In the genomic region with DNA sequence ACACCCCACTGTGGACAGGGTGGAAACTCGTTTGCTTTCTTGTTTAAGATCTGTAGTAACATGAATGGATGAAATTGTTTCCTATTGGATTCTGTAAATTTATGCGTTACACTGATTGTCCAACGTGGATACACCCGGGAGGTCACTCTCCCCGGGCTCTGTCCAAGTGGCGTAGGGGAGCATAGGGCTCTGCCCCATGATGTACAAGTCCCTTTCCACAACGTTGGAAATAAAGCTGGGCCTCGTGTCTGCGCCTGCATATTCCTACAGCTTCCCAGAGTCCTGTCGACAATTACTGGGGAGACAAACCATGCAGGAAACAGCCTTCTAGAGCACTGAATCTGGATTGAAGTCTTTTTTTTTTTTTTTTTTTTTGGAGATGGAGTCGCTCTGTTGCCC, we compare ENCODE assay signal across 8 cellular contexts. TPM values are rescaled to one million over a fixed set of nuclear protein-coding genes. Genes with fewer than 3 reads are reported as not detected.
DNase-seq lines count a peak whose midpoint lies in the region; ATAC-seq and TF ChIP-seq lines count a peak whose summit lies in the region.

No MANE protein-coding gene starts in this region.

- no peaks in the 10 kb centered on the region for H3K9me2 ChIP-seq in PC-3 (replicated peaks; ENCODE audit: low read length)

- no peak overlapping the region for H2AFZ ChIP-seq in PC-3 (ENCODE audit: low read length)

- peaks cover 41% of the 10 kb centered on the region for H3K27me3 Mint-ChIP-seq in neural crest cell (ENCODE audit: low read depth)

- peak overlapping the region; percentile 97 for H3K27ac Mint-ChIP-seq in neural crest cell (ENCODE audit: unreplicated experiment)

- peaks cover 40% of the 10 kb centered on the region for H4K20me1 ChIP-seq in PC-3 (ENCODE audit: low read length)

- H3K27me3 ChIP-seq in GM06990 (replicated peaks; ENCODE audit: control insufficient read depth, insufficient read depth, low read length) (no peaks in the 10 kb centered on the region), PC-3 (ENCODE audit: low read length) (no peaks in the 10 kb centered on the region), dorsolateral prefrontal cortex (no peaks in the 10 kb centered on the region)

- H3K4me3 ChIP-seq in GM06990 (replicated peaks; ENCODE audit: low read depth, low read length): peak overlapping the region; percentile 93
- H3K4me3 ChIP-seq in PC-3 (ENCODE audit: low read length): peak overlapping the region; percentile 92
- peak overlapping the region; percentile 61 to 98 (median 85) for H3K4me3 ChIP-seq in dorsolateral prefrontal cortex

- peaks cover 2% of the 10 kb centered on the region for H3K9me3 Mint-ChIP-seq in neural crest cell

- H3K79me2 ChIP-seq in PC-3 (ENCODE audit: low read length): peaks cover 54% of the 10 kb centered on the region

- BruUV-seq in PC-3 (replicated peaks; lab: Mats Ljungman, UMichigan): no TSS peak

- H3K9me3 ChIP-seq in PC-3 (ENCODE audit: low read length): no peaks in the 10 kb centered on the region

- peak overlapping the region; percentile 75 for H3K27ac ChIP-seq in PC-3 (ENCODE audit: low read length)
- H3K27ac ChIP-seq in dorsolateral prefrontal cortex: peak overlapping the region in 41 of 59 donors; percentile 12 to 95 (median 89)

- H3K36me3 ChIP-seq in GM06990 (ENCODE audit: control insufficient read depth, insufficient read depth, low read length) (peaks cover 24% of the 10 kb centered on the region), PC-3 (ENCODE audit: low read depth, low read length) (peaks cover 42% of the 10 kb centered on the region)

- ATAC-seq in PC-3: no peak
- no peak for ATAC-seq in HG03354 (IDR thresholded peaks at IDR 0.05; ENCODE audit: poor library complexity, severe bottlenecking, unreplicated experiment)

- peak overlapping the region; percentile 99 for H3K9ac ChIP-seq in PC-3 (ENCODE audit: low read length)

- peaks cover 53% of the 10 kb centered on the region for H3K36me3 Mint-ChIP-seq in neural crest cell (ENCODE audit: low read depth)

- DNase-seq in GM06990 (ENCODE audit: extremely low read depth, insufficient read length): no peak
- no peak for DNase-seq in PC-3
- no peak for DNase-seq in dorsolateral prefrontal cortex
- no peak for DNase-seq in neural crest cell (ENCODE audit: low read depth, low spot score)
- no peak for DNase-seq in activated CD4-positive, CD25-positive, alpha-beta regulatory T cell treated with anti-CD3 and anti-CD28 coated beads, Interleukin-2, amount 50 U/mL, for 72 hours
- DNase-seq in effector CD4-positive, alpha-beta T cell: no peak
- no peak for DNase-seq in DMS79 treated with DMSO at 0.1 percent for 48 hours (lab: John Stamatoyannopoulos, UW)

- H3K4me3 Mint-ChIP-seq in neural crest cell: peak overlapping the region; percentile 98

- H3F3A ChIP-seq in PC-3 (ENCODE audit: low read length, unreplicated experiment): peaks cover 52% of the 10 kb centered on the region

- CTCF ChIA-PET in PC-3 (lab: Charles Lee): no interaction called here

- no peak for TF ChIP-seq CTCF in GM06990 (IDR thresholded peaks at IDR 0.05; ENCODE audit: insufficient read depth, low read length, poor library complexity, severe bottlenecking)
- TF ChIP-seq CTCF in PC-3 (conservative IDR thresholded peaks at IDR 0.05; ENCODE audit: low read depth, low read length): no peak
- no peak for TF ChIP-seq CTCF in dorsolateral prefrontal cortex (IDR thresholded peaks at IDR 0.05 in 54 of 56, conservative IDR thresholded peaks at IDR 0.05 in 2 of 56; ENCODE audit: low read depth in 1 of 56, partially characterized antibody in 56 of 56)
- no peak for TF ChIP-seq CTCF in neural crest cell (conservative IDR thresholded peaks at IDR 0.05)

- POLR2A ChIA-PET in PC-3 (lab: Charles Lee; ENCODE audit: unreplicated experiment): no interaction called here

- H3K4me1 ChIP-seq in PC-3 (ENCODE audit: insufficient read depth, low read length): peaks cover 26% of the 10 kb centered on the region

- intact Hi-C loops in PC-3 (cut with micrococcal nuclease) (loop anchor here (5.0 kb wide), 2 partner anchors 50 to 90 kb away; no protein-coding TSS in a partner anchor), dorsolateral prefrontal cortex (cut with DNase I) (loop anchor here (5.0 to 10.0 kb wide), 4 partner anchors 140 to 260 kb away; a partner anchor contains a TSS)

- H3K4me1 Mint-ChIP-seq in neural crest cell: peaks cover 56% of the 10 kb centered on the region

- peak overlapping the region; percentile 92 for H3K4me2 ChIP-seq in PC-3 (ENCODE audit: low read length)

RNA-seq across cellular contexts. Expression of a gene that starts 1.4 kb away (rescaled TPM):
- 96.5 and 119 TPM in 2 replicates for total RNA-seq in PC-3 (2014; rRNA removed)
- 10 to 100 TPM in 19 of 120 experiments, 1 to 10 TPM in 101; 3.3 to 22.5 (median 7.0) TPM for total RNA-seq in dorsolateral prefrontal cortex
- 94.8 and 95.9 TPM in 2 replicates for total RNA-seq in neural crest cell

RNA-seq across cellular contexts. Expression of a gene that starts 45.6 kb away (rescaled TPM):
- 19.6 and 27.2 TPM in 2 replicates for total RNA-seq in PC-3 (2014; rRNA removed)
- 10 to 100 TPM; 20.5 to 49.2 (median 32.7) TPM for total RNA-seq in dorsolateral prefrontal cortex
- 36.1 and 39.2 TPM in 2 replicates for total RNA-seq in neural crest cell
